ENCODE assay signal across 8 cellular contexts in genomic region chr2:181457121-181457740, GRCh38.
DNase-seq lines count a peak whose midpoint lies in the region; ATAC-seq and TF ChIP-seq lines count a peak whose summit lies in the region.

Gene ITGA4 (plus strand): TSS chr2:181457386. CDS start chr2:181457655, 269 bp downstream.

- no peaks in the 10 kb centered on the region for H3K27me3 ChIP-seq in muscle layer of duodenum (ENCODE audit: low read depth, low read length)

- ATAC-seq in GM18505 (IDR thresholded peaks at IDR 0.05; ENCODE audit: unreplicated experiment) (peak; percentile 74), HG02943 (IDR thresholded peaks at IDR 0.05; ENCODE audit: low read depth, unreplicated experiment) (peak; percentile 66)

- H3K9me3 ChIP-seq in muscle layer of duodenum (ENCODE audit: control insufficient read depth in 1 of 2, low read length in 2 of 2): no peaks in the 10 kb centered on the region

- H3K27ac ChIP-seq in 22Rv1: no peak within 1 kb of the TSS
- peak within 1 kb of the TSS; percentile 80 for H3K27ac ChIP-seq in muscle layer of duodenum (ENCODE audit: low read length)

- TF ChIP-seq CTCF in 22Rv1 (IDR thresholded peaks at IDR 0.05): peak; percentile 90

- H3K4me3 ChIP-seq in muscle layer of duodenum (ENCODE audit: low read depth in 1 of 2, low read length in 2 of 2): peak within 1 kb of the TSS; percentile 63 to 78

- H3K36me3 ChIP-seq in muscle layer of duodenum (ENCODE audit: control insufficient read depth in 1 of 2, insufficient read depth in 2 of 2, low read length in 2 of 2): no peaks in the 10 kb centered on the region

- H3K4me1 ChIP-seq in muscle layer of duodenum (ENCODE audit: control insufficient read depth in 1 of 2, insufficient read depth in 2 of 2, low read length in 2 of 2): peaks cover 0 to 24% of the 10 kb centered on the region in 2 donors

- TF ChIP-seq POLR2A in GM18505 (IDR thresholded peaks at IDR 0.05; ENCODE audit: borderline replicate concordance, extremely low read depth, insufficient read depth, insufficient read length): peak; percentile 79

- DNase-seq in NCI-H526 treated with DMSO at 0.1 percent for 48 hours (lab: John Stamatoyannopoulos, UW): peak; percentile 41
- peak; percentile 67 to 75 for DNase-seq in activated CD8-positive, alpha-beta memory T cell treated with anti-CD3 and anti-CD28 coated beads for 4 hours (ENCODE audit: low read depth in 2 of 2)
- peak; percentile 34 for DNase-seq in epidermal melanocyte (ENCODE audit: insufficient read length, low spot score)
- peak; percentile 73 to 79 for DNase-seq in stimulated activated CD8-positive, alpha-beta memory T cell treated with anti-CD3 and anti-CD28 coated beads, Interleukin-7, amount 100 ng/mL, for 48 hours (ENCODE audit: extremely low read depth in 1 of 2, low read depth in 1 of 2)
